Comparison of ENCODE assay signal across 19 cellular contexts in the genomic region with DNA sequence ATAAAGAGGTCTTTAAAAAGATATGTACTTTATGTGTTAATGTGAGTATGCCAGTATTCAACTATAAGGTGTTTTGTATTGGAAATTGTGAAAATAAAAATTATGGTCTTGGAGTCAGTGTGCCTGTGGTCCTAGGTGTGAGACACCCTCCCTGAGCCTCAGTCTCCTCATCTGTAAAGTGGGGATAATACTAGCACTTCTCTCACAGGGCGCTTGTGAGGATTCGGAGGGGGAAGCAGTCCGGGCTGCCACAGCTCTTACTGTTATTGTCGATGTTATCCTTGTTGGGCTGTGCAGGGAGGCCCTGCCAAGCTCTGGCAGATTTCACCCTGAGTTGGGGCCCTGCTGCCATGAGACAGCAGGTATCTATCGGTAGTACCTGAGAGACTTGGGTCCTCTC. TPM values are rescaled to one million over a fixed set of nuclear protein-coding genes. Genes with fewer than 3 reads are reported as not detected.
DNase-seq lines count a peak whose midpoint lies in the region; ATAC-seq, FAIRE-seq and TF ChIP-seq lines count a peak whose summit lies in the region.
"Had no signal": no experiment of that assay in that cellular context is flagged by ENCODE, and none has a peak within 500 bp of the region (broad histone marks: within the 10 kb centered on the region; RNA-seq: fewer than 3 reads in every experiment).

No MANE protein-coding gene starts in this region.

- H3K36me3 Mint-ChIP-seq in WTC11, result peaks cover 8% of the 10 kb centered on the region
- H3K36me3 Mint-ChIP-seq: CD4-positive, alpha-beta memory T cell had no signal

- no peaks in the 10 kb centered on the region for H3K9me3 ChIP-seq in left ventricle myocardium inferior (replicated peaks)
- H3K9me3 ChIP-seq in kidney (ENCODE audit: control insufficient read depth in 1 of 2, low read length in 2 of 2), result no peaks in the 10 kb centered on the region
- H3K9me3 ChIP-seq: HAP-1 had no signal

- POLR2A ChIA-PET in WTC11 (lab: Charles Lee), result no interaction called here

- no peak overlapping the region for H3K27ac Mint-ChIP-seq in WTC11
- H3K27ac Mint-ChIP-seq: CD4-positive, alpha-beta memory T cell; HFFc6 had no signal

- CTCF ChIA-PET in WTC11 (lab: Charles Lee), result interaction anchor here (0.6 kb wide), 1 partner anchor 42 kb away, joined by 4 read pairs; a partner anchor contains a TSS

- H3K9me3 Mint-ChIP-seq in WTC11, result peaks cover 20% of the 10 kb centered on the region
- H3K9me3 Mint-ChIP-seq: HFFc6 had no signal

- no peak overlapping the region for H3K9ac ChIP-seq in kidney (ENCODE audit: low read length in 2 of 2)

- H3K36me3 ChIP-seq in left ventricle myocardium inferior, result no peaks in the 10 kb centered on the region
- no peaks in the 10 kb centered on the region for H3K36me3 ChIP-seq in kidney (ENCODE audit: control insufficient read depth in 1 of 2, insufficient read depth in 2 of 2, low read length in 2 of 2)
- H3K36me3 ChIP-seq: HAP-1 had no signal

- no peak for TF ChIP-seq CTCF in left ventricle myocardium inferior (IDR thresholded peaks at IDR 0.05; ENCODE audit: borderline replicate concordance)
- no peak for TF ChIP-seq CTCF in kidney (IDR thresholded peaks at IDR 0.05; ENCODE audit: borderline replicate concordance, extremely low read depth, insufficient read depth)
- TF ChIP-seq CTCF in WTC11 (IDR thresholded peaks at IDR 0.05), result no peak

- ATAC-seq in left ventricle myocardium superior, result no peak
- ATAC-seq in GM21381 (IDR thresholded peaks at IDR 0.05; ENCODE audit: unreplicated experiment), result no peak
- ATAC-seq in WTC11, result no peak

- H3K4me3 ChIP-seq in left ventricle myocardium inferior (no peak overlapping the region), kidney (ENCODE audit: low read length in 2 of 2) (no peak overlapping the region)
- H3K4me3 ChIP-seq: HAP-1 had no signal

- no peak for DNase-seq in left ventricle myocardium inferior
- DNase-seq in left ventricle myocardium superior, result no peak
- peak; percentile 19 for DNase-seq in kidney
- DNase-seq in posterior vena cava (ENCODE audit: low spot score), result peak; percentile 60
- no peak for DNase-seq in WTC11 (ENCODE audit: low spot score)
- DNase-seq: C1 segment of cervical spinal cord; Calu3; CD4-positive, alpha-beta memory T cell; COR-L47; DMS53; DMS79 treated with DMSO at 0.1 percent for 48 hours; GF-D8; GOT3; HFFc6 had no signal

- H3K27ac ChIP-seq in left ventricle myocardium inferior (replicated peaks) (peak overlapping the region; percentile 13), kidney (ENCODE audit: low read depth in 2 of 2, low read length in 2 of 2) (no peak overlapping the region)

- no peaks in the 10 kb centered on the region; the same call in none of the 2 replicates for H3K27me3 Mint-ChIP-seq in WTC11 (ENCODE audit: low read depth)

- no peaks in the 10 kb centered on the region for H3K27me3 ChIP-seq in left ventricle myocardium inferior (ENCODE audit: low read depth)

- H3K4me1 Mint-ChIP-seq in WTC11, result peaks cover 18% of the 10 kb centered on the region
- H3K4me1 Mint-ChIP-seq: CD4-positive, alpha-beta memory T cell had no signal

- H3K4me3 Mint-ChIP-seq in WTC11, result no peak overlapping the region
- H3K4me3 Mint-ChIP-seq: CD4-positive, alpha-beta memory T cell; HFFc6 had no signal

- H3K4me1 ChIP-seq in left ventricle myocardium inferior (peaks cover 41% of the 10 kb centered on the region), kidney (ENCODE audit: control insufficient read depth in 1 of 2, insufficient read depth in 1 of 2, low read depth in 1 of 2, low read length in 2 of 2) (no peaks in the 10 kb centered on the region)
- H3K4me1 ChIP-seq: HAP-1 had no signal

- FAIRE-seq in kidney (lab: Jason Lieb, UNC), result no peak
- FAIRE-seq: GM12891, GM18507, H54 had no signal

- intact Hi-C loops in left ventricle myocardium inferior (cut with micrococcal nuclease) (no loop called here), left ventricle myocardium superior (cut with micrococcal nuclease) (no loop called here), kidney (cut with DNase I) (no loop called here), posterior vena cava (cut with DNase I) (no loop called here)

TF ChIP-seq in WTC11, 78 proteins besides CTCF, POLR2A, EP300 and RAD21 (continues in another document):
- no peak for TF ChIP-seq RELA (CRISPR knock-in tag; IDR thresholded peaks at IDR 0.05; ENCODE audit: borderline replicate concordance)
- TF ChIP-seq, protein P1, sequence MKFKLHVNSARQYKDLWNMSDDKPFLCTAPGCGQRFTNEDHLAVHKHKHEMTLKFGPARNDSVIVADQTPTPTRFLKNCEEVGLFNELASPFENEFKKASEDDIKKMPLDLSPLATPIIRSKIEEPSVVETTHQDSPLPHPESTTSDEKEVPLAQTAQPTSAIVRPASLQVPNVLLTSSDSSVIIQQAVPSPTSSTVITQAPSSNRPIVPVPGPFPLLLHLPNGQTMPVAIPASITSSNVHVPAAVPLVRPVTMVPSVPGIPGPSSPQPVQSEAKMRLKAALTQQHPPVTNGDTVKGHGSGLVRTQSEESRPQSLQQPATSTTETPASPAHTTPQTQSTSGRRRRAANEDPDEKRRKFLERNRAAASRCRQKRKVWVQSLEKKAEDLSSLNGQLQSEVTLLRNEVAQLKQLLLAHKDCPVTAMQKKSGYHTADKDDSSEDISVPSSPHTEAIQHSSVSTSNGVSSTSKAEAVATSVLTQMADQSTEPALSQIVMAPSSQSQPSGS (CRISPR knock-in tag; IDR thresholded peaks at IDR 0.05; ENCODE audit: borderline replicate concordance, low read depth), result no peak
- TF ChIP-seq SMAD4 (CRISPR knock-in tag; IDR thresholded peaks at IDR 0.05), result no peak
- TF ChIP-seq ZNF232 (CRISPR knock-in tag; IDR thresholded peaks at IDR 0.05), result no peak
- no peak for TF ChIP-seq ZNF219 (CRISPR knock-in tag; IDR thresholded peaks at IDR 0.05; ENCODE audit: borderline replicate concordance)
- TF ChIP-seq, protein P2, sequence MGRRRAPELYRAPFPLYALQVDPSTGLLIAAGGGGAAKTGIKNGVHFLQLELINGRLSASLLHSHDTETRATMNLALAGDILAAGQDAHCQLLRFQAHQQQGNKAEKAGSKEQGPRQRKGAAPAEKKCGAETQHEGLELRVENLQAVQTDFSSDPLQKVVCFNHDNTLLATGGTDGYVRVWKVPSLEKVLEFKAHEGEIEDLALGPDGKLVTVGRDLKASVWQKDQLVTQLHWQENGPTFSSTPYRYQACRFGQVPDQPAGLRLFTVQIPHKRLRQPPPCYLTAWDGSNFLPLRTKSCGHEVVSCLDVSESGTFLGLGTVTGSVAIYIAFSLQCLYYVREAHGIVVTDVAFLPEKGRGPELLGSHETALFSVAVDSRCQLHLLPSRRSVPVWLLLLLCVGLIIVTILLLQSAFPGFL (CRISPR knock-in tag; IDR thresholded peaks at IDR 0.05; ENCODE audit: borderline replicate concordance), result no peak
- TF ChIP-seq, protein P3, sequence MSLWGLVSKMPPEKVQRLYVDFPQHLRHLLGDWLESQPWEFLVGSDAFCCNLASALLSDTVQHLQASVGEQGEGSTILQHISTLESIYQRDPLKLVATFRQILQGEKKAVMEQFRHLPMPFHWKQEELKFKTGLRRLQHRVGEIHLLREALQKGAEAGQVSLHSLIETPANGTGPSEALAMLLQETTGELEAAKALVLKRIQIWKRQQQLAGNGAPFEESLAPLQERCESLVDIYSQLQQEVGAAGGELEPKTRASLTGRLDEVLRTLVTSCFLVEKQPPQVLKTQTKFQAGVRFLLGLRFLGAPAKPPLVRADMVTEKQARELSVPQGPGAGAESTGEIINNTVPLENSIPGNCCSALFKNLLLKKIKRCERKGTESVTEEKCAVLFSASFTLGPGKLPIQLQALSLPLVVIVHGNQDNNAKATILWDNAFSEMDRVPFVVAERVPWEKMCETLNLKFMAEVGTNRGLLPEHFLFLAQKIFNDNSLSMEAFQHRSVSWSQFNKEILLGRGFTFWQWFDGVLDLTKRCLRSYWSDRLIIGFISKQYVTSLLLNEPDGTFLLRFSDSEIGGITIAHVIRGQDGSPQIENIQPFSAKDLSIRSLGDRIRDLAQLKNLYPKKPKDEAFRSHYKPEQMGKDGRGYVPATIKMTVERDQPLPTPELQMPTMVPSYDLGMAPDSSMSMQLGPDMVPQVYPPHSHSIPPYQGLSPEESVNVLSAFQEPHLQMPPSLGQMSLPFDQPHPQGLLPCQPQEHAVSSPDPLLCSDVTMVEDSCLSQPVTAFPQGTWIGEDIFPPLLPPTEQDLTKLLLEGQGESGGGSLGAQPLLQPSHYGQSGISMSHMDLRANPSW (CRISPR knock-in tag; conservative IDR thresholded peaks at IDR 0.05; ENCODE audit: low read depth), result no peak
- TF ChIP-seq, protein P4, sequence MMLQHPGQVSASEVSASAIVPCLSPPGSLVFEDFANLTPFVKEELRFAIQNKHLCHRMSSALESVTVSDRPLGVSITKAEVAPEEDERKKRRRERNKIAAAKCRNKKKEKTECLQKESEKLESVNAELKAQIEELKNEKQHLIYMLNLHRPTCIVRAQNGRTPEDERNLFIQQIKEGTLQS (CRISPR knock-in tag; conservative IDR thresholded peaks at IDR 0.05), result no peak

RNA-seq across cellular contexts. Expression of a gene that starts 26.7 kb away (rescaled TPM):
- 56.7 TPM for total RNA-seq in left ventricle myocardium inferior
- total RNA-seq in left ventricle myocardium superior, result 53.8 TPM
- 43.4 TPM for total RNA-seq in kidney
- 3.2 TPM for polyA plus RNA-seq in kidney (ENCODE audit: insufficient read depth, low read depth, low replicate concordance)
- 100 to 1,000 TPM; 283 to 585 TPM for total RNA-seq in posterior vena cava
- 20.7 to 35.2 TPM (median 31.3 TPM) in 3 replicates for total RNA-seq in WTC11 (2021)
- total RNA-seq: Calu3; CD4-positive, alpha-beta memory T cell had no signal
- polyA plus RNA-seq: CD4-positive, alpha-beta memory T cell had no signal

RNA-seq across cellular contexts. Expression of a gene that starts 42.1 kb away (rescaled TPM):
- total RNA-seq in left ventricle myocardium inferior (34.3 TPM), left ventricle myocardium superior (39.8 TPM), kidney (28.3 TPM), posterior vena cava (10 to 100 TPM; 12.9 to 15.3 TPM), WTC11 (2021) (11.5 to 12.5 TPM (median 12.0 TPM) in 3 replicates)
- 43.7 TPM for polyA plus RNA-seq in kidney (ENCODE audit: insufficient read depth, low read depth, low replicate concordance)

Comparison
In these comparisons a context has a peak if more than half of its experiments do, and no peak if none do; other contexts are left out.
1. DNase-seq: peak in kidney (single experiment) and posterior vena cava (single experiment); none in left ventricle myocardium inferior (single experiment), left ventricle myocardium superior (single experiment) and WTC11 (single experiment).